Comparison of ENCODE assay signal across 16 cellular contexts in genomic region chr17:27595208-27595607, GRCh38. TPM values are rescaled to one million over a fixed set of nuclear protein-coding genes. Genes with fewer than 3 reads are reported as not detected.
DNase-seq lines count a peak whose midpoint lies in the region; ATAC-seq and TF ChIP-seq lines count a peak whose summit lies in the region.
"Had no signal": no experiment of that assay in that cellular context is flagged by ENCODE, and none has a peak within 500 bp of the region (broad histone marks: within the 10 kb centered on the region; RNA-seq: fewer than 3 reads in every experiment).

No MANE protein-coding gene starts in this region.

- H3K36me3 ChIP-seq in Peyer's patch = peaks cover 0 to 31% (median 0%) of the 10 kb centered on the region in 3 donors
- H3K36me3 ChIP-seq: MG63 had no signal

- H3K27ac ChIP-seq in Peyer's patch = no peak overlapping the region
- H3K27ac ChIP-seq: PC-9 had no signal

- ATAC-seq in activated T-cell treated with anti-CD3 and anti-CD28 coated beads, Interleukin-2, amount 50 U/mL, for 4 hours = peak; percentile 59 to 72
- no peak for ATAC-seq in activated CD8-positive, alpha-beta T cell treated with anti-CD3 and anti-CD28 coated beads, Interleukin-2, amount 10 ng/mL, durations not matched to agents 7 days and 5 days
- peak; percentile 77 for ATAC-seq in stimulated activated effector memory CD8-positive, alpha-beta T cell treated with anti-CD3 and anti-CD28 coated beads, Interleukin-12 subunit alpha, Interleukin-12 subunit beta, amount 100 ng/mL, for 72 hours
- ATAC-seq: HepG2 had no signal

- no peaks in the 10 kb centered on the region for H3K9me3 Mint-ChIP-seq in activated T-cell treated with anti-CD3 and anti-CD28 coated beads, Interleukin-2, amount 50 U/mL, for 4 hours
- H3K9me3 Mint-ChIP-seq in activated CD8-positive, alpha-beta T cell treated with anti-CD3 and anti-CD28 coated beads, Interleukin-2, amount 10 ng/mL, durations not matched to agents 7 days and 5 days (ENCODE audit: insufficient read depth) = no peaks in the 10 kb centered on the region
- H3K9me3 Mint-ChIP-seq in activated naive CD8-positive, alpha-beta T cell treated with anti-CD3 and anti-CD28 coated beads for 36 hours = no peaks in the 10 kb centered on the region
- H3K9me3 Mint-ChIP-seq in stimulated activated effector memory CD8-positive, alpha-beta T cell treated with anti-CD3 and anti-CD28 coated beads, Interleukin-12 subunit alpha, Interleukin-12 subunit beta, amount 100 ng/mL, for 72 hours = no peaks in the 10 kb centered on the region

- H3K4me1 Mint-ChIP-seq in activated T-cell treated with anti-CD3 and anti-CD28 coated beads, Interleukin-2, amount 50 U/mL, for 4 hours (ENCODE audit: low read depth) = peaks cover 6% of the 10 kb centered on the region
- peaks cover 14% of the 10 kb centered on the region for H3K4me1 Mint-ChIP-seq in activated CD8-positive, alpha-beta T cell treated with anti-CD3 and anti-CD28 coated beads, Interleukin-2, amount 10 ng/mL, durations not matched to agents 7 days and 5 days (ENCODE audit: low read depth)
- H3K4me1 Mint-ChIP-seq in activated naive CD8-positive, alpha-beta T cell treated with anti-CD3 and anti-CD28 coated beads for 36 hours = peaks cover 8% of the 10 kb centered on the region
- peaks cover 22% of the 10 kb centered on the region for H3K4me1 Mint-ChIP-seq in stimulated activated effector memory CD8-positive, alpha-beta T cell treated with anti-CD3 and anti-CD28 coated beads, Interleukin-12 subunit alpha, Interleukin-12 subunit beta, amount 100 ng/mL, for 72 hours

- CTCF ChIA-PET in activated CD8-positive, alpha-beta T cell treated with anti-CD3 and anti-CD28 coated beads, Interleukin-2, amount 10 ng/mL, durations not matched to agents 7 days and 5 days (lab: Charles Lee) = interaction anchor here (0.7 to 2.7 kb wide), 6 partner anchors 15 to 241 kb away, joined by 3 to 9 read pairs (median 6); partner anchors contain the start of gene KSR1
- CTCF ChIA-PET in GM10248 (lab: Yijun Ruan, JAX) = interaction anchor here (1.0 to 11.3 kb wide), 8 partner anchors 13 to 359 kb away, joined by 3 to 125 read pairs (median 6); no protein-coding TSS in a partner anchor

- no peak overlapping the region for H3K4me3 ChIP-seq in Peyer's patch
- H3K4me3 ChIP-seq: MG63, PC-9 had no signal

- POLR2A ChIA-PET in activated CD8-positive, alpha-beta T cell treated with anti-CD3 and anti-CD28 coated beads, Interleukin-2, amount 10 ng/mL, durations not matched to agents 7 days and 5 days (lab: Charles Lee) = interaction anchor here (1.6 kb wide), 1 partner anchor 301 kb away, joined by 4 read pairs; the partner anchor contains the start of gene WSB1
- POLR2A ChIA-PET in GM10248 (lab: Yijun Ruan, JAX) = no interaction called here

- H3K4me3 Mint-ChIP-seq in activated T-cell treated with anti-CD3 and anti-CD28 coated beads, Interleukin-2, amount 50 U/mL, for 4 hours = no peak overlapping the region
- H3K4me3 Mint-ChIP-seq in activated CD8-positive, alpha-beta T cell treated with anti-CD3 and anti-CD28 coated beads, Interleukin-2, amount 10 ng/mL, durations not matched to agents 7 days and 5 days = no peak overlapping the region
- H3K4me3 Mint-ChIP-seq in activated naive CD8-positive, alpha-beta T cell treated with anti-CD3 and anti-CD28 coated beads for 36 hours = no peak overlapping the region
- no peak overlapping the region for H3K4me3 Mint-ChIP-seq in stimulated activated effector memory CD8-positive, alpha-beta T cell treated with anti-CD3 and anti-CD28 coated beads, Interleukin-12 subunit alpha, Interleukin-12 subunit beta, amount 100 ng/mL, for 72 hours

- no peaks in the 10 kb centered on the region for H3K27me3 Mint-ChIP-seq in activated T-cell treated with anti-CD3 and anti-CD28 coated beads, Interleukin-2, amount 50 U/mL, for 4 hours (ENCODE audit: low read depth)
- no peaks in the 10 kb centered on the region for H3K27me3 Mint-ChIP-seq in activated CD8-positive, alpha-beta T cell treated with anti-CD3 and anti-CD28 coated beads, Interleukin-2, amount 10 ng/mL, durations not matched to agents 7 days and 5 days (ENCODE audit: low read depth)
- no peaks in the 10 kb centered on the region for H3K27me3 Mint-ChIP-seq in activated naive CD8-positive, alpha-beta T cell treated with anti-CD3 and anti-CD28 coated beads for 36 hours

- no peaks in the 10 kb centered on the region for H3K27me3 ChIP-seq in Peyer's patch
- H3K27me3 ChIP-seq: MG63 had no signal

- no peak for TF ChIP-seq CTCF in GM10248 (IDR thresholded peaks at IDR 0.05; ENCODE audit: control extremely low read depth, extremely low read depth, low read depth, missing control alignments)
- no peak for TF ChIP-seq CTCF in Peyer's patch (IDR thresholded peaks at IDR 0.05)

- no peak for DNase-seq in activated T-cell treated with anti-CD3 and anti-CD28 coated beads, Interleukin-2, amount 50 U/mL, for 4 hours
- DNase-seq in activated T-cell treated with anti-CD3 and anti-CD28 coated beads, Interleukin-2, amount 50 U/mL, for 48 hours = no peak
- no peak for DNase-seq in activated CD8-positive, alpha-beta T cell treated with anti-CD3 and anti-CD28 coated beads, Interleukin-2, amount 10 ng/mL, durations not matched to agents 7 days and 5 days
- DNase-seq in activated naive CD8-positive, alpha-beta T cell treated with anti-CD3 and anti-CD28 coated beads for 36 hours = no peak
- DNase-seq in stimulated activated effector memory CD8-positive, alpha-beta T cell treated with anti-CD3 and anti-CD28 coated beads, Interleukin-12 subunit alpha, Interleukin-12 subunit beta, amount 100 ng/mL, for 72 hours (ENCODE audit: low spot score in 2 of 2) = no peak
- DNase-seq in GM10248 (ENCODE audit: extremely low spot score) (no peak), Peyer's patch (no peak)
- no peak for DNase-seq in stimulated activated CD4-positive, alpha-beta T cell treated with anti-CD3 and anti-CD28 coated beads, Interleukin-4, amount 100 ng/mL, for 1 hour
- DNase-seq: MG63, NCI-H1092, NCI-H146, NCI-H2081, NCI-H510A, NCI-H82, PC-9 had no signal

- peak overlapping the region; percentile 6 for H3K27ac Mint-ChIP-seq in activated CD8-positive, alpha-beta T cell treated with anti-CD3 and anti-CD28 coated beads, Interleukin-2, amount 10 ng/mL, durations not matched to agents 7 days and 5 days
- peak overlapping the region; percentile 8 for H3K27ac Mint-ChIP-seq in activated naive CD8-positive, alpha-beta T cell treated with anti-CD3 and anti-CD28 coated beads for 36 hours
- peak overlapping the region; percentile 66 for H3K27ac Mint-ChIP-seq in stimulated activated effector memory CD8-positive, alpha-beta T cell treated with anti-CD3 and anti-CD28 coated beads, Interleukin-12 subunit alpha, Interleukin-12 subunit beta, amount 100 ng/mL, for 72 hours

- TF ChIP-seq POLR2A in Peyer's patch (IDR thresholded peaks at IDR 0.05) = no peak

- H3K36me3 Mint-ChIP-seq in activated T-cell treated with anti-CD3 and anti-CD28 coated beads, Interleukin-2, amount 50 U/mL, for 4 hours (ENCODE audit: insufficient read depth) = peaks cover 28% of the 10 kb centered on the region
- H3K36me3 Mint-ChIP-seq in activated CD8-positive, alpha-beta T cell treated with anti-CD3 and anti-CD28 coated beads, Interleukin-2, amount 10 ng/mL, durations not matched to agents 7 days and 5 days (ENCODE audit: low read depth) = peaks cover 20% of the 10 kb centered on the region
- peaks cover 6% of the 10 kb centered on the region for H3K36me3 Mint-ChIP-seq in activated naive CD8-positive, alpha-beta T cell treated with anti-CD3 and anti-CD28 coated beads for 36 hours
- peaks cover 48% of the 10 kb centered on the region for H3K36me3 Mint-ChIP-seq in stimulated activated effector memory CD8-positive, alpha-beta T cell treated with anti-CD3 and anti-CD28 coated beads, Interleukin-12 subunit alpha, Interleukin-12 subunit beta, amount 100 ng/mL, for 72 hours

- H3K4me1 ChIP-seq in Peyer's patch = no peaks in the 10 kb centered on the region

- H3K9me3 ChIP-seq in Peyer's patch = no peaks in the 10 kb centered on the region
- H3K9me3 ChIP-seq: MG63 had no signal

RNA-seq across cellular contexts. Expression of gene LGALS9, which starts 35.8 kb away (rescaled TPM):
- total RNA-seq in activated T-cell treated with anti-CD3 and anti-CD28 coated beads, Interleukin-2, amount 50 U/mL, for 4 hours = 10 to 100 TPM; 13.4 to 21.8 (median 16.4) TPM
- 100 to 1,000 TPM; 160 to 173 TPM for total RNA-seq in activated CD8-positive, alpha-beta T cell treated with anti-CD3 and anti-CD28 coated beads, Interleukin-2, amount 10 ng/mL, durations not matched to agents 7 days and 5 days
- 10 to 100 TPM; 25.1 to 25.3 TPM for total RNA-seq in activated naive CD8-positive, alpha-beta T cell treated with anti-CD3 and anti-CD28 coated beads for 36 hours
- 100 to 1,000 TPM; 121 to 214 (median 144) TPM for total RNA-seq in Peyer's patch

Comparison
In these comparisons a context has a peak if more than half of its experiments do, and no peak if none do; other contexts are left out.
1. H3K27ac Mint-ChIP-seq: peak in every context shown above with its lines; median percentile 66 in stimulated activated effector memory CD8-positive, alpha-beta T cell treated with anti-CD3 and anti-CD28 coated beads, Interleukin-12 subunit alpha, Interleukin-12 subunit beta, amount 100 ng/mL, for 72 hours; 8 in activated naive CD8-positive, alpha-beta T cell treated with anti-CD3 and anti-CD28 coated beads for 36 hours; 6 in activated CD8-positive, alpha-beta T cell treated with anti-CD3 and anti-CD28 coated beads, Interleukin-2, amount 10 ng/mL, durations not matched to agents 7 days and 5 days.
2. RNA of gene LGALS9, which starts 35.8 kb away (total RNA-seq): 160 to 173 TPM in activated CD8-positive, alpha-beta T cell treated with anti-CD3 and anti-CD28 coated beads, Interleukin-2, amount 10 ng/mL, durations not matched to agents 7 days and 5 days and 121 to 214 TPM in Peyer's patch; 25.1 to 25.3 TPM in activated naive CD8-positive, alpha-beta T cell treated with anti-CD3 and anti-CD28 coated beads for 36 hours and 13.4 to 21.8 TPM in activated T-cell treated with anti-CD3 and anti-CD28 coated beads, Interleukin-2, amount 50 U/mL, for 4 hours; every median in the first group is over 4 times any median in the second.